Comparison of ENCODE assay signal across 33 cellular contexts in the genomic region with DNA sequence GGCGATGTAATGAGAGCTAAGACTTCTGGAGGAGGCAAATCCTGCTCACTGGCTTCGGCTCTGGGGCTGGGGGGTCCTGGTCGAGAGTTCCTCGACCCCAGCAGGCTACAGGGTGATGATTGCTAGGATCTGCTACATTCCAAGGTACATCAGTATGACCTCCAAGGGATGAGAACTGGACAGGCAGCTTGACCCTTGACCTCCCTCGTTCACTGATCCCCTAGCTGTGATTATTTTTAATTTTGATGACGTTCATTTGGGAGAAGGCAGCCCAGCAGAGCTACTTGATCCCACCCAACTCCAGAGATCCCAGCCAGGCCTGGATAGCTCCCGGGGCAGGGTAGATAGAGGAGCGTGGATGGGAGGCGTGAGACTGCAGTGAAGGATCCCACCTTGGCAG.
"Had no signal": no experiment of that assay in that cellular context is flagged by ENCODE, and none has a peak within 500 bp of the region (broad histone marks: within the 10 kb centered on the region; RNA-seq: fewer than 3 reads in every experiment).

No MANE protein-coding gene starts in this region.

- H3K27me3 Mint-ChIP-seq: activated naive CD4-positive, alpha-beta T cell treated with anti-CD3 and anti-CD28 coated beads, Interleukin-2, amount 50 U/mL, for 24 hours; activated T-helper 17 cell treated with anti-CD3 and anti-CD28 coated beads, Interleukin-2, amount 50 U/mL, for 72 hours; T-cell had no signal

- H3K4me3 Mint-ChIP-seq: activated B cell treated with CpG ODN at 0.5 μM for 24 hours; activated CD8-positive, alpha-beta T cell treated with anti-CD3 and anti-CD28 coated beads for 36 hours; activated naive CD4-positive, alpha-beta T cell treated with anti-CD3 and anti-CD28 coated beads for 36 hours; activated naive CD4-positive, alpha-beta T cell treated with anti-CD3 and anti-CD28 coated beads, Interleukin-2, amount 50 U/mL, for 24 hours; activated naive CD8-positive, alpha-beta T cell treated with anti-CD3 and anti-CD28 coated beads for 36 hours; activated naive CD8-positive, alpha-beta T cell treated with anti-CD3 and anti-CD28 coated beads, Interleukin-2, amount 50 U/mL, for 24 hours; activated T-cell treated with anti-CD3 and anti-CD28 coated beads, Interleukin-2, amount 50 U/mL, for 4 hours; activated T-helper 17 cell treated with anti-CD3 and anti-CD28 coated beads, Interleukin-2, amount 50 U/mL, for 72 hours; brain; T-cell; T-helper 1 cell treated with Interleukin-12 subunit alpha and Interleukin-12 subunit beta and Interleukin-4 antibody, amounts not matched to agents 30 μg/mL and 1 μg/mL, for 36 hours; T-helper 2 cell treated with Interferon-gamma antibody and Interleukin-4, amounts not matched to agents 5 μg/mL and 100 μg/mL, for 36 hours had no signal

- H3K9me3 Mint-ChIP-seq: activated B cell treated with CpG ODN at 0.5 μM for 24 hours; activated CD8-positive, alpha-beta T cell treated with anti-CD3 and anti-CD28 coated beads for 36 hours; activated naive CD4-positive, alpha-beta T cell treated with anti-CD3 and anti-CD28 coated beads for 36 hours; activated naive CD4-positive, alpha-beta T cell treated with anti-CD3 and anti-CD28 coated beads, Interleukin-2, amount 50 U/mL, for 24 hours; activated naive CD8-positive, alpha-beta T cell treated with anti-CD3 and anti-CD28 coated beads for 36 hours; activated naive CD8-positive, alpha-beta T cell treated with anti-CD3 and anti-CD28 coated beads, Interleukin-2, amount 50 U/mL, for 24 hours; activated T-cell treated with anti-CD3 and anti-CD28 coated beads, Interleukin-2, amount 50 U/mL, for 4 hours; activated T-helper 17 cell treated with anti-CD3 and anti-CD28 coated beads, Interleukin-2, amount 50 U/mL, for 72 hours; T-cell; T-helper 1 cell treated with Interleukin-12 subunit alpha and Interleukin-12 subunit beta and Interleukin-4 antibody, amounts not matched to agents 30 μg/mL and 1 μg/mL, for 36 hours; T-helper 2 cell treated with Interferon-gamma antibody and Interleukin-4, amounts not matched to agents 5 μg/mL and 100 μg/mL, for 36 hours had no signal

- H3K4me1 ChIP-seq: adrenal gland, ascending aorta, breast epithelium, foreskin keratinocyte had no signal

- H3K36me3 Mint-ChIP-seq: activated naive CD4-positive, alpha-beta T cell treated with anti-CD3 and anti-CD28 coated beads, Interleukin-2, amount 50 U/mL, for 24 hours; activated naive CD8-positive, alpha-beta T cell treated with anti-CD3 and anti-CD28 coated beads for 36 hours; brain; T-cell had no signal

- H3K9me3 ChIP-seq: adrenal gland, ascending aorta, breast epithelium, gastrocnemius medialis had no signal

- H3K36me3 ChIP-seq: adrenal gland, ascending aorta, breast epithelium, gastrocnemius medialis, WERI-Rb-1 had no signal

- H3K4me1 Mint-ChIP-seq: activated B cell treated with CpG ODN at 0.5 μM for 24 hours; activated naive CD8-positive, alpha-beta T cell treated with anti-CD3 and anti-CD28 coated beads, Interleukin-2, amount 50 U/mL, for 24 hours; brain had no signal

- FAIRE-seq: colon had no signal

- H3K27ac ChIP-seq: adrenal gland, ascending aorta, breast epithelium, foreskin keratinocyte, WERI-Rb-1 had no signal

- H3K27me3 ChIP-seq: adrenal gland, ascending aorta, breast epithelium, foreskin keratinocyte, gastrocnemius medialis had no signal

- ATAC-seq: activated CD4-positive, CD25-positive, alpha-beta regulatory T cell treated with anti-CD3 and anti-CD28 coated beads, Interleukin-2, amount 50 U/mL, for 24 hours; activated CD8-positive, alpha-beta T cell treated with anti-CD3 and anti-CD28 coated beads for 36 hours; activated naive CD8-positive, alpha-beta T cell treated with anti-CD3 and anti-CD28 coated beads, Interleukin-2, amount 50 U/mL, for 24 hours; activated T-cell treated with anti-CD3 and anti-CD28 coated beads, Interleukin-2, amount 50 U/mL, for 4 hours; activated T-helper 17 cell treated with anti-CD3 and anti-CD28 coated beads, Interleukin-2, amount 50 U/mL, for 72 hours; esophagus mucosa; foreskin keratinocyte; gastrocnemius medialis; T-cell had no signal

- H3K27ac Mint-ChIP-seq: activated B cell treated with CpG ODN at 0.5 μM for 24 hours; activated CD8-positive, alpha-beta T cell treated with anti-CD3 and anti-CD28 coated beads for 36 hours; activated naive CD4-positive, alpha-beta T cell treated with anti-CD3 and anti-CD28 coated beads for 36 hours; activated naive CD4-positive, alpha-beta T cell treated with anti-CD3 and anti-CD28 coated beads, Interleukin-2, amount 50 U/mL, for 24 hours; activated naive CD8-positive, alpha-beta T cell treated with anti-CD3 and anti-CD28 coated beads for 36 hours; activated naive CD8-positive, alpha-beta T cell treated with anti-CD3 and anti-CD28 coated beads, Interleukin-2, amount 50 U/mL, for 24 hours; activated T-helper 17 cell treated with anti-CD3 and anti-CD28 coated beads, Interleukin-2, amount 50 U/mL, for 72 hours; brain; T-cell; T-helper 1 cell treated with Interleukin-12 subunit alpha and Interleukin-12 subunit beta and Interleukin-4 antibody, amounts not matched to agents 30 μg/mL and 1 μg/mL, for 36 hours; T-helper 2 cell treated with Interferon-gamma antibody and Interleukin-4, amounts not matched to agents 5 μg/mL and 100 μg/mL, for 36 hours had no signal

- DNase-seq: activated B cell treated with CpG ODN at 0.5 μM for 24 hours; activated CD4-positive, alpha-beta T cell treated with anti-CD3 and anti-CD28 coated beads for 48 hours; activated CD4-positive, alpha-beta T cell treated with anti-CD3 and anti-CD28 coated beads, Interleukin-2, amount 50 U/mL, for 1 hour; activated CD4-positive, alpha-beta T cell treated with anti-CD3 and anti-CD28 coated beads, Interleukin-2, amount 50 U/mL, for 48 hours; activated CD8-positive, alpha-beta memory T cell treated with anti-CD3 and anti-CD28 coated beads for 24 hours; activated CD8-positive, alpha-beta T cell treated with anti-CD3 and anti-CD28 coated beads for 36 hours; activated effector memory CD4-positive, alpha-beta T cell treated with Interleukin-2 at 50 U/mL for 16 hours; activated gamma-delta T cell treated with Interleukin-2 at 50 U/mL for 16 hours; activated naive CD4-positive, alpha-beta T cell treated with anti-CD3 and anti-CD28 coated beads for 36 hours; activated naive CD8-positive, alpha-beta T cell treated with anti-CD3 and anti-CD28 coated beads for 36 hours; activated naive CD8-positive, alpha-beta T cell treated with anti-CD3 and anti-CD28 coated beads, Interleukin-2, amount 50 U/mL, for 24 hours; activated T-cell treated with anti-CD3 and anti-CD28 coated beads, Interleukin-2, amount 50 U/mL, for 4 hours; adrenal gland; amygdala; caudate nucleus; effector CD8-positive, alpha-beta T cell; foreskin keratinocyte; gastrocnemius medialis; glutamatergic neuron; SW 1271; T-cell; T1000; WERI-Rb-1 had no signal

- H3K4me3 ChIP-seq: adrenal gland, ascending aorta, breast epithelium, gastrocnemius medialis had no signal
